Comparison of ENCODE assay signal across 22 cellular contexts in the genomic region with DNA sequence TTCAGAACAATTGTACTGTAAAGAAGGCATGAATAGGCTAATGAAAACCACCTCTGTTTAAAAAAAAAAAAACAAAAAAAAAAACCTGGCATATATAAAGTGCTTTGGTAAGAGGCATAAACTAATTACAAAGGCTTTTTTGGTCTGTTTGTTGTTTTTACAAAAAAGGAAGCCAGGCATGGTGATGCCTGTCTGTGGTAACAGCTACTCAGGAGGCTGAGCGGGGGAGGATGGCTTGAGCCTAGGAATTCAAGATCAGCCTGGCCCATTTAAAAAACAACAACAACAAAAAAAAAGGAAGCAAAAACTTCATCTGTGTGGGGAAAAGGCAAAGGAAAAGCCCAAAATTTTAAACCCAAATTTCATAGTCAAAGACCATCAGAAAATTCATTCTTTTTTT. TPM values are rescaled to one million over a fixed set of nuclear protein-coding genes. Genes with fewer than 3 reads are reported as not detected.
A peak's percentile ranks its signal among the peaks of the same experiment; 100 is the strongest.
DNase-seq lines count a peak whose midpoint lies in the region; ATAC-seq and TF ChIP-seq lines count a peak whose summit lies in the region.
"Had no signal": no experiment of that assay in that cellular context is flagged by ENCODE, and none has a peak within 500 bp of the region (broad histone marks: within the 10 kb centered on the region; RNA-seq: fewer than 3 reads in every experiment).

No MANE protein-coding gene starts in this region.

- no peaks in the 10 kb centered on the region for H4K20me1 ChIP-seq in DND-41 (ENCODE audit: insufficient read depth, low read length)

- no peak overlapping the region for H3K4me2 ChIP-seq in DND-41 (ENCODE audit: insufficient read depth, low read length)

- H3K9me3 ChIP-seq in DND-41 (ENCODE audit: insufficient read depth, low read length, severe bottlenecking) = no peaks in the 10 kb centered on the region
- no peaks in the 10 kb centered on the region for H3K9me3 ChIP-seq in left lung
- H3K9me3 ChIP-seq: Caco-2, esophagus squamous epithelium, neutrophil, right lobe of liver had no signal

- H3K79me2 ChIP-seq in DND-41 (ENCODE audit: insufficient read depth, low read length) = no peaks in the 10 kb centered on the region

- DNase-seq in DND-41 (peak; percentile 44), LHCN-M2 (ENCODE audit: low read depth) (peak; percentile 55), amniotic epithelial cell (ENCODE audit: low read depth) (peak; percentile 84), left lung (no peak), NCI-H2196 treated with DMSO at 0.1 percent for 48 hours (lab: John Stamatoyannopoulos, UW; ENCODE audit: unreplicated experiment) (no peak), RKO (ENCODE audit: low spot score) (no peak)
- DNase-seq: activated naive CD4-positive, alpha-beta T cell treated with Interleukin-2 at 50 U/mL for 16 hours; brain microvascular endothelial cell; Caco-2; esophagus squamous epithelium; GF-D8; GM23248; kidney; NCI-H2107; NCI-H82; right lobe of liver; stimulated activated CD4-positive, alpha-beta T cell treated with anti-CD3 and anti-CD28 coated beads, Interleukin-2, amount 100 ng/mL, for 24 hours; substantia nigra; T-helper 2 cell had no signal

- H2AFZ ChIP-seq in DND-41 (ENCODE audit: low read depth, low read length) = no peak overlapping the region; the same call in 1 of the 2 replicates
- H2AFZ ChIP-seq: GM23248 had no signal

- H3K36me3 ChIP-seq in DND-41 (ENCODE audit: insufficient read depth, low read length) (no peaks in the 10 kb centered on the region), left lung (no peaks in the 10 kb centered on the region)
- H3K36me3 ChIP-seq: brain microvascular endothelial cell, esophagus squamous epithelium, neutrophil, right lobe of liver had no signal

- no peak overlapping the region for H3K9ac ChIP-seq in DND-41 (ENCODE audit: low read depth, low read length)
- H3K9ac ChIP-seq: GM23248 had no signal

- H3K4me1 ChIP-seq in DND-41 (ENCODE audit: insufficient read depth, low read length) = peaks cover 12% of the 10 kb centered on the region
- peaks cover 4 to 11% of the 10 kb centered on the region in 2 donors for H3K4me1 ChIP-seq in left lung
- H3K4me1 ChIP-seq: right lobe of liver had no signal

- intact Hi-C loops in left lung (cut with DNase I) = no loop called here

- TF ChIP-seq CTCF in DND-41 (IDR thresholded peaks at IDR 0.05; ENCODE audit: borderline replicate concordance, extremely low read depth, low read length, poor library complexity, severe bottlenecking) (no peak), left lung (IDR thresholded peaks at IDR 0.05) (no peak)

- H3K4me3 ChIP-seq in DND-41 (ENCODE audit: low read depth in 1 of 2, low read length in 2 of 2) (no peak overlapping the region), left lung (no peak overlapping the region)
- H3K4me3 ChIP-seq: esophagus squamous epithelium, GM23248, right lobe of liver had no signal

- H3K27ac ChIP-seq in DND-41 (ENCODE audit: low read length) (no peak overlapping the region), left lung (no peak overlapping the region)
- H3K27ac ChIP-seq: brain microvascular endothelial cell, GM23248, neutrophil, right lobe of liver had no signal

- no peaks in the 10 kb centered on the region for H3K27me3 ChIP-seq in DND-41 (ENCODE audit: insufficient read depth, low read length, poor library complexity)
- no peaks in the 10 kb centered on the region for H3K27me3 ChIP-seq in left lung
- H3K27me3 ChIP-seq: brain microvascular endothelial cell, esophagus squamous epithelium, neutrophil, right lobe of liver had no signal

- peak; percentile 81 for ATAC-seq in DND-41 (ENCODE audit: insufficient read depth, low read depth)
- peak; percentile 8 for ATAC-seq in left lung
- ATAC-seq in HG03457 (IDR thresholded peaks at IDR 0.05; ENCODE audit: unreplicated experiment) = no peak
- no peak for ATAC-seq in HG02973 (IDR thresholded peaks at IDR 0.05; ENCODE audit: unreplicated experiment)
- ATAC-seq: right lobe of liver had no signal

RNA-seq across cellular contexts. Expression of gene OSBPL10, which starts 47.0 kb away (rescaled TPM):
- 48.2 and 61.5 TPM in 2 replicates for total RNA-seq in LHCN-M2 (2014; rRNA removed)
- 13.4 TPM for polyA plus RNA-seq in LHCN-M2 (2012)
- total RNA-seq in left lung = 10 to 100 TPM; 26.6 to 27.2 TPM

RNA-seq across cellular contexts. Expression of gene ZNF860, which starts 47.5 kb away (rescaled TPM):
- total RNA-seq in LHCN-M2 (2014; rRNA removed) (0.38 and 0.75 TPM in 2 replicates), left lung (1 to 10 TPM; 1.9 to 2.3 TPM)
- 0.17 TPM for polyA plus RNA-seq in LHCN-M2 (2012)

Comparison
In these comparisons a context has a peak if more than half of its experiments do, and no peak if none do; other contexts are left out.
1. ATAC-seq: peak in DND-41 (single experiment) and left lung (single experiment); none in HG03457 (single experiment) and HG02973 (single experiment).
2. DNase-seq: peak in DND-41 (single experiment), LHCN-M2 (single experiment) and amniotic epithelial cell (single experiment); none in left lung (0 of 2), NCI-H2196 treated with DMSO at 0.1 percent for 48 hours (single experiment) and RKO (single experiment).